1 cellular context compared by ENCODE assay signal in genomic region chr10:73097305-73097670, GRCh38.
TF ChIP-seq lines count a peak whose summit lies in the region.

No MANE protein-coding gene starts in this region.

TF ChIP-seq in H1, 55 proteins besides CTCF, POLR2A, EP300 and RAD21 (continued from another document):
- TF ChIP-seq CHD7 (IDR thresholded peaks at IDR 0.05; ENCODE audit: insufficient replicate concordance, low read length) (no peak), EZH2 (IDR thresholded peaks at IDR 0.05; ENCODE audit: low read depth, low read length, severe bottlenecking) (no peak), NANOG (IDR thresholded peaks at IDR 0.05; ENCODE audit: insufficient read depth, low read depth, low read length, poor library complexity, severe bottlenecking) (no peak), CTBP2 (IDR thresholded peaks at IDR 0.05; ENCODE audit: borderline replicate concordance, insufficient read depth, insufficient read length, low read length) (no peak), SP1 (IDR thresholded peaks at IDR 0.05; ENCODE audit: low read depth, low read length) (no peak), CHD2 (IDR thresholded peaks at IDR 0.05; ENCODE audit: low read length) (no peak), RBBP5 (IDR thresholded peaks at IDR 0.05; ENCODE audit: borderline replicate concordance, low read depth, low read length) (no peak), EGR1 (IDR thresholded peaks at IDR 0.05; ENCODE audit: borderline replicate concordance, low read depth, low read length) (no peak)
TF ChIP-seq in H1: peak in this region for 0.
